ENCODE assay signal across 8 cellular contexts in genomic region chr16:71311553-71312158, GRCh38. TPM values are rescaled to one million over a fixed set of nuclear protein-coding genes. Genes with fewer than 3 reads are reported as not detected.
A peak's percentile ranks its signal among the peaks of the same experiment; 100 is the strongest.
DNase-seq lines count a peak whose midpoint lies in the region; ATAC-seq, FAIRE-seq and TF ChIP-seq lines count a peak whose summit lies in the region.

No MANE protein-coding gene starts in this region.

- H3K27me3 ChIP-seq in small intestine (ENCODE audit: control insufficient read depth in 2 of 2, insufficient read depth in 2 of 2, low read length in 2 of 2): no peaks in the 10 kb centered on the region

- DNase-seq in NOMO-1 treated with DMSO at 0.1 percent for 48 hours (lab: John Stamatoyannopoulos, UW; ENCODE audit: unreplicated experiment): peak; percentile 6
- no peak for DNase-seq in NOMO-1 treated with dmso at 0.1 percent for 144 hours (lab: John Stamatoyannopoulos, UW; ENCODE audit: unreplicated experiment)
- peak; percentile 25 for DNase-seq in HT-29 (ENCODE audit: low spot score)
- DNase-seq in fibroblast of villous mesenchyme (ENCODE audit: low read depth): peak; percentile 11
- DNase-seq in small intestine: peak; percentile 13

- H3K36me3 ChIP-seq in small intestine (ENCODE audit: control insufficient read depth in 2 of 2, insufficient read depth in 2 of 2, low read length in 2 of 2): no peaks in the 10 kb centered on the region

- no peak overlapping the region for H3K27ac ChIP-seq in VCaP
- H3K27ac ChIP-seq in small intestine (ENCODE audit: low read depth in 1 of 2, low read length in 1 of 2): no peak overlapping the region

- TF ChIP-seq CTCF in VCaP (conservative IDR thresholded peaks at IDR 0.05) (peak; percentile 72), fibroblast of villous mesenchyme (IDR thresholded peaks at IDR 0.05; ENCODE audit: insufficient read depth, low read depth, low read length) (peak; percentile 79)

- FAIRE-seq in small intestine (lab: Jason Lieb, UNC): no peak

- no peaks in the 10 kb centered on the region for H3K9me3 ChIP-seq in small intestine (ENCODE audit: control insufficient read depth, low read depth)

- no peaks in the 10 kb centered on the region for H3K4me1 ChIP-seq in small intestine (ENCODE audit: control insufficient read depth in 2 of 2, insufficient read depth in 1 of 2, low read depth in 1 of 2, low read length in 1 of 2)

- WGBS in small intestine, 3 donors: 24 to 26% (median 24%) methylated on average over 7 of the region's 7 CpGs

- no peak overlapping the region for H3K4me3 ChIP-seq in fibroblast of villous mesenchyme (ENCODE audit: low read depth, low read length)
- no peak overlapping the region for H3K4me3 ChIP-seq in small intestine (ENCODE audit: low read depth in 1 of 2, low read length in 2 of 2)

- ATAC-seq in HG02678 (IDR thresholded peaks at IDR 0.05; ENCODE audit: unreplicated experiment) (no peak), HG03025 (IDR thresholded peaks at IDR 0.05; ENCODE audit: low FRiP score, unreplicated experiment) (no peak)

RNA-seq across cellular contexts. Expression of gene CMTR2, which starts 22.5 kb away (rescaled TPM):
- total RNA-seq in HT-29 (2014; rRNA removed; shearing (Covaris generic)): 40.8 and 41.6 TPM in 2 replicates
- total RNA-seq in fibroblast of villous mesenchyme: 35.1 and 42.7 TPM in 2 replicates
- polyA plus RNA-seq in small intestine: 10 to 100 TPM in 2 of 3 donors, 1 to 10 TPM in 1; 8.7 to 13.0 (median 12.2) TPM

RNA-seq across cellular contexts. Expression of gene CALB2, which starts 46.9 kb away (rescaled TPM):
- total RNA-seq in HT-29 (2014; rRNA removed; shearing (Covaris generic)): 62.7 and 68.8 TPM in 2 replicates
- total RNA-seq in fibroblast of villous mesenchyme: under 0.01 and 0.97 TPM in 2 replicates
- polyA plus RNA-seq in small intestine: 1 to 10 TPM in 1 of 3 donors, not detected in 2; 3.3 TPM

Comparison
In these comparisons a context has a peak if more than half of its experiments do, and no peak if none do; other contexts are left out.
1. RNA of gene CALB2, which starts 46.9 kb away (total RNA-seq): 62.7 to 68.8 TPM in HT-29; under 0.01 to 0.97 TPM in fibroblast of villous mesenchyme; every median in the first group is over 10 times any median in the second.